Comparison of ENCODE assay signal across 1 cellular context in the genomic region with DNA sequence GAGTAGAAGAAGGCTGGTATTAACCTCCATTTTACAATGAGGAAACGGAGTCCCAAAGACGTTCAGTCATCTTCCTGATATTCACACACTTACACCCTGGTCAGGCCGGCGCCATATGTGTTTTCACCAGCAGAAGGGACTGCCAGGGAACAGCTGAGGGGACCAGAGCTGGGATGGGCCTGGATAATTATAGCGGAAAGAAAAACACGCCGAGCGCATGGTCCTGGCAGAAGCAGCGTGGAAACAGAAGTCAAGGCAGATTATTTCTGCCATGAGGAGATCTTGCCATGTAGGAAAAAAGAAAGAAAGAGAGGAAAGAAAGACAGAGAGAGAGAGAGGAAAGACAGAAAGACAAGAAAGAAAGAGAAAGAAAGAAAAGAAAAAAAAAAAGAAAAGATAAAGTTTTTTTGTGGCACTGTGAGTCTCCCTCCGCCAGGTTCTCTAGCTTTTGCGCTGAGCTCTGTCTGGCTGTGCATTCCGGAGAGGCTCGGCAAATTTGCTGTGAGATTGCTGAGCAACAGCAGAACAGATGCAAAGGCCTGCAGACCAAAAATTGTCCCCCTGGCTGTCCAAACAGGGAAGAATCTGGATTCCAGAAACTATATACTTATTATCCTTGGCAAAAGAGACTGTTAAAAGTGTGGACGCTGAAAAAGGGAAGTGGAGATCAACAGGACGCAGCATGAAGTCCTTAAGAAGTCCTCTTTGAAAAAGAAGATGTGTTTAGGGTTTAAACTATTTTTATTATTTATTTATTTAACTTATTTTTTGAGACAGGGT.
TF ChIP-seq lines count a peak whose summit lies in the region.

No MANE protein-coding gene starts in this region.

TF ChIP-seq in K562, 482 proteins besides CTCF, POLR2A, EP300 and RAD21 (continued from another document):
- TF ChIP-seq, protein P1, sequence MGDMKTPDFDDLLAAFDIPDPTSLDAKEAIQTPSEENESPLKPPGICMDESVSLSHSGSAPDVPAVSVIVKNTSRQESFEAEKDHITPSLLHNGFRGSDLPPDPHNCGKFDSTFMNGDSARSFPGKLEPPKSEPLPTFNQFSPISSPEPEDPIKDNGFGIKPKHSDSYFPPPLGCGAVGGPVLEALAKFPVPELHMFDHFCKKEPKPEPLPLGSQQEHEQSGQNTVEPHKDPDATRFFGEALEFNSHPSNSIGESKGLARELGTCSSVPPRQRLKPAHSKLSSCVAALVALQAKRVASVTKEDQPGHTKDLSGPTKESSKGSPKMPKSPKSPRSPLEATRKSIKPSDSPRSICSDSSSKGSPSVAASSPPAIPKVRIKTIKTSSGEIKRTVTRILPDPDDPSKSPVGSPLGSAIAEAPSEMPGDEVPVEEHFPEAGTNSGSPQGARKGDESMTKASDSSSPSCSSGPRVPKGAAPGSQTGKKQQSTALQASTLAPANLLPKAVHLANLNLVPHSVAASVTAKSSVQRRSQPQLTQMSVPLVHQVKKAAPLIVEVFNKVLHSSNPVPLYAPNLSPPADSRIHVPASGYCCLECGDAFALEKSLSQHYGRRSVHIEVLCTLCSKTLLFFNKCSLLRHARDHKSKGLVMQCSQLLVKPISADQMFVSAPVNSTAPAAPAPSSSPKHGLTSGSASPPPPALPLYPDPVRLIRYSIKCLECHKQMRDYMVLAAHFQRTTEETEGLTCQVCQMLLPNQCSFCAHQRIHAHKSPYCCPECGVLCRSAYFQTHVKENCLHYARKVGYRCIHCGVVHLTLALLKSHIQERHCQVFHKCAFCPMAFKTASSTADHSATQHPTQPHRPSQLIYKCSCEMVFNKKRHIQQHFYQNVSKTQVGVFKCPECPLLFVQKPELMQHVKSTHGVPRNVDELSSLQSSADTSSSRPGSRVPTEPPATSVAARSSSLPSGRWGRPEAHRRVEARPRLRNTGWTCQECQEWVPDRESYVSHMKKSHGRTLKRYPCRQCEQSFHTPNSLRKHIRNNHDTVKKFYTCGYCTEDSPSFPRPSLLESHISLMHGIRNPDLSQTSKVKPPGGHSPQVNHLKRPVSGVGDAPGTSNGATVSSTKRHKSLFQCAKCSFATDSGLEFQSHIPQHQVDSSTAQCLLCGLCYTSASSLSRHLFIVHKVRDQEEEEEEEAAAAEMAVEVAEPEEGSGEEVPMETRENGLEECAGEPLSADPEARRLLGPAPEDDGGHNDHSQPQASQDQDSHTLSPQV (IDR thresholded peaks at IDR 0.05), result peak; percentile 89; the same call in 1 of the 2 replicates
- TF ChIP-seq CBFB (CRISPR knock-in tag; IDR thresholded peaks at IDR 0.05), result 0 out of 2 replicates have a peak, but pooled peaks have one; percentile 39
- TF ChIP-seq CHD1 (IDR thresholded peaks at IDR 0.05; ENCODE audit: low read length), result peak; percentile 37
- TF ChIP-seq DPF2 (IDR thresholded peaks at IDR 0.05), result peak; percentile 39; the same call in 1 of the 2 replicates
- TF ChIP-seq, protein P2, sequence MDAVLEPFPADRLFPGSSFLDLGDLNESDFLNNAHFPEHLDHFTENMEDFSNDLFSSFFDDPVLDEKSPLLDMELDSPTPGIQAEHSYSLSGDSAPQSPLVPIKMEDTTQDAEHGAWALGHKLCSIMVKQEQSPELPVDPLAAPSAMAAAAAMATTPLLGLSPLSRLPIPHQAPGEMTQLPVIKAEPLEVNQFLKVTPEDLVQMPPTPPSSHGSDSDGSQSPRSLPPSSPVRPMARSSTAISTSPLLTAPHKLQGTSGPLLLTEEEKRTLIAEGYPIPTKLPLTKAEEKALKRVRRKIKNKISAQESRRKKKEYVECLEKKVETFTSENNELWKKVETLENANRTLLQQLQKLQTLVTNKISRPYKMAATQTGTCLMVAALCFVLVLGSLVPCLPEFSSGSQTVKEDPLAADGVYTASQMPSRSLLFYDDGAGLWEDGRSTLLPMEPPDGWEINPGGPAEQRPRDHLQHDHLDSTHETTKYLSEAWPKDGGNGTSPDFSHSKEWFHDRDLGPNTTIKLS (IDR thresholded peaks at IDR 0.05; ENCODE audit: borderline replicate concordance, low read depth), result 0 out of 2 replicates have a peak, but pooled peaks have one; percentile 17
- TF ChIP-seq, protein P3, sequence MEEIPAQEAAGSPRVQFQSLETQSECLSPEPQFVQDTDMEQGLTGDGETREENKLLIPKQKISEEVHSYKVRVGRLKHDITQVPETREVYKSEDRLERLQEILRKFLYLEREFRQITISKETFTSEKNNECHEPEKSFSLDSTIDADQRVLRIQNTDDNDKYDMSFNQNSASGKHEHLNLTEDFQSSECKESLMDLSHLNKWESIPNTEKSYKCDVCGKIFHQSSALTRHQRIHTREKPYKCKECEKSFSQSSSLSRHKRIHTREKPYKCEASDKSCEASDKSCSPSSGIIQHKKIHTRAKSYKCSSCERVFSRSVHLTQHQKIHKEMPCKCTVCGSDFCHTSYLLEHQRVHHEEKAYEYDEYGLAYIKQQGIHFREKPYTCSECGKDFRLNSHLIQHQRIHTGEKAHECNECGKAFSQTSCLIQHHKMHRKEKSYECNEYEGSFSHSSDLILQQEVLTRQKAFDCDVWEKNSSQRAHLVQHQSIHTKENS (CRISPR knock-in tag; IDR thresholded peaks at IDR 0.05), result no peak
- TF ChIP-seq CSDE1 (IDR thresholded peaks at IDR 0.05), result no peak
- no peak for TF ChIP-seq MAZ (CRISPR knock-in tag; conservative IDR thresholded peaks at IDR 0.05 in 1 of 2, IDR thresholded peaks at IDR 0.05 in 1 of 2)
- peak; percentile 16; the same call in 1 of the 2 replicates for TF ChIP-seq MYC (IDR thresholded peaks at IDR 0.05; ENCODE audit: low read depth, low read length)
- TF ChIP-seq MYC (CRISPR knock-in tag; IDR thresholded peaks at IDR 0.05; ENCODE audit: borderline replicate concordance, low read depth), result no peak
- TF ChIP-seq FOSL1 (tag; conservative IDR thresholded peaks at IDR 0.05), result peak; percentile 42
- TF ChIP-seq HDGF (IDR thresholded peaks at IDR 0.05), result peak; percentile 81; the same call in 1 of the 2 replicates
- TF ChIP-seq, protein P4, sequence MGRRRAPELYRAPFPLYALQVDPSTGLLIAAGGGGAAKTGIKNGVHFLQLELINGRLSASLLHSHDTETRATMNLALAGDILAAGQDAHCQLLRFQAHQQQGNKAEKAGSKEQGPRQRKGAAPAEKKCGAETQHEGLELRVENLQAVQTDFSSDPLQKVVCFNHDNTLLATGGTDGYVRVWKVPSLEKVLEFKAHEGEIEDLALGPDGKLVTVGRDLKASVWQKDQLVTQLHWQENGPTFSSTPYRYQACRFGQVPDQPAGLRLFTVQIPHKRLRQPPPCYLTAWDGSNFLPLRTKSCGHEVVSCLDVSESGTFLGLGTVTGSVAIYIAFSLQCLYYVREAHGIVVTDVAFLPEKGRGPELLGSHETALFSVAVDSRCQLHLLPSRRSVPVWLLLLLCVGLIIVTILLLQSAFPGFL (CRISPR knock-in tag; IDR thresholded peaks at IDR 0.05), result 0 out of 2 replicates have a peak, but pooled peaks have one; percentile 60
- no peak for TF ChIP-seq BHLHE40 (IDR thresholded peaks at IDR 0.05; ENCODE audit: low read length)
TF ChIP-seq in K562: peak in this region for 66.
